Comparison of ENCODE assay signal across 10 cellular contexts in genomic region chr7:81715984-81716588, GRCh38. TPM values are rescaled to one million over a fixed set of nuclear protein-coding genes. Genes with fewer than 3 reads are reported as not detected.
DNase-seq lines count a peak whose midpoint lies in the region; ATAC-seq and TF ChIP-seq lines count a peak whose summit lies in the region.
"Had no signal": no experiment of that assay in that cellular context is flagged by ENCODE, and none has a peak within 500 bp of the region (broad histone marks: within the 10 kb centered on the region; RNA-seq: fewer than 3 reads in every experiment).

No MANE protein-coding gene starts in this region.

- no peak overlapping the region for H3K4me3 ChIP-seq in heart left ventricle

- ATAC-seq in heart left ventricle = peak in 1 of 4 donors; percentile 47
- no peak for ATAC-seq in HG03342 (IDR thresholded peaks at IDR 0.05; ENCODE audit: unreplicated experiment)
- no peak for ATAC-seq in GM18861 (IDR thresholded peaks at IDR 0.05; ENCODE audit: unreplicated experiment)

- no peak overlapping the region for H3K27ac ChIP-seq in heart left ventricle

- H3K4me1 ChIP-seq in heart left ventricle = no peaks in the 10 kb centered on the region

- TF ChIP-seq POLR2A in heart left ventricle (IDR thresholded peaks at IDR 0.05) = no peak

- H3K4me3 Mint-ChIP-seq in endothelial cell (ENCODE audit: unreplicated experiment) (no peak overlapping the region), type B pancreatic cell (no peak overlapping the region)

- H3K36me3 ChIP-seq in heart left ventricle = peaks cover 0 to 52% (median 0%) of the 10 kb centered on the region in 9 donors

- H3K27me3 Mint-ChIP-seq in endothelial cell (ENCODE audit: unreplicated experiment) (no peaks in the 10 kb centered on the region), type B pancreatic cell (no peaks in the 10 kb centered on the region)

- H3K27me3 ChIP-seq in heart left ventricle = no peaks in the 10 kb centered on the region

- H3K9me3 Mint-ChIP-seq in endothelial cell (ENCODE audit: unreplicated experiment) (no peaks in the 10 kb centered on the region), type B pancreatic cell (no peaks in the 10 kb centered on the region)

- H3K4me1 Mint-ChIP-seq in endothelial cell (ENCODE audit: unreplicated experiment) (peaks cover 4% of the 10 kb centered on the region), type B pancreatic cell (ENCODE audit: unreplicated experiment) (no peaks in the 10 kb centered on the region)

- H3K36me3 Mint-ChIP-seq in endothelial cell (ENCODE audit: low read depth, unreplicated experiment) (no peaks in the 10 kb centered on the region), type B pancreatic cell (no peaks in the 10 kb centered on the region)

- no peak for DNase-seq in heart left ventricle
- no peak for DNase-seq in cardiac septum (ENCODE audit: low spot score)
- peak; percentile 5 to 62 for DNase-seq in NCI-H524 (lab: John Stamatoyannopoulos, UW)
- DNase-seq in endothelial cell (ENCODE audit: low spot score) = peak; percentile 4
- no peak for DNase-seq in type B pancreatic cell (ENCODE audit: extremely low spot score, unreplicated experiment)
- DNase-seq in iPS-NIHi7 (ENCODE audit: extremely low spot score) = no peak
- DNase-seq: hypothalamus; stimulated activated CD4-positive, alpha-beta T cell treated with anti-CD3 and anti-CD28 coated beads, Interleukin-4, amount 100 ng/mL, for 4 hours had no signal

- H3K9me3 ChIP-seq in heart left ventricle = no peaks in the 10 kb centered on the region

- H3K27ac Mint-ChIP-seq in endothelial cell (ENCODE audit: unreplicated experiment) = no peak overlapping the region
- H3K27ac Mint-ChIP-seq in type B pancreatic cell = no peak overlapping the region

- WGBS in heart left ventricle, 4 donors = 55 to 61% (median 58%) methylated on average over 5 of the region's 5 CpGs

- TF ChIP-seq CTCF in heart left ventricle (IDR thresholded peaks at IDR 0.05) (peak in 8 of 12 donors; percentile 6 to 53 (median 32)), endothelial cell (IDR thresholded peaks at IDR 0.05; ENCODE audit: unreplicated experiment) (no peak), type B pancreatic cell (conservative IDR thresholded peaks at IDR 0.05) (peak; percentile 49)

- intact Hi-C loops in heart left ventricle (cut with DNase I) (loop anchor here in 7 of 10 donors (5.0 to 10.0 kb wide), 3 partner anchors 211 to 221 kb away; no protein-coding TSS in a partner anchor), cardiac septum (cut with DNase I) (loop anchor here (10.0 kb wide), 1 partner anchor 211 kb away; no protein-coding TSS in a partner anchor)

RNA-seq across cellular contexts. Expression of gene HGF, which starts 53.8 kb away (rescaled TPM):
- total RNA-seq in heart left ventricle (10 to 100 TPM in 1 of 9 donors, 1 to 10 TPM in 8; 1.9 to 16.1 (median 3.4) TPM), cardiac septum (6.6 TPM), endothelial cell (ENCODE audit: unreplicated experiment) (0.82 TPM), type B pancreatic cell (ENCODE audit: low replicate concordance) (0.98 and 4.9 TPM in 2 replicates)
- 1 to 10 TPM in 1 of 2 donors, under 1 TPM in 1; 0.42 to 1.4 TPM for polyA plus RNA-seq in heart left ventricle

Comparison
In these comparisons a context has a peak if more than half of its experiments do, and no peak if none do; other contexts are left out.
1. DNase-seq: peak in NCI-H524 (2 of 2) and endothelial cell (single experiment); none in heart left ventricle (0 of 5), cardiac septum (single experiment), type B pancreatic cell (single experiment) and iPS-NIHi7 (single experiment).